8 cellular contexts compared by ENCODE assay signal in the genomic region with DNA sequence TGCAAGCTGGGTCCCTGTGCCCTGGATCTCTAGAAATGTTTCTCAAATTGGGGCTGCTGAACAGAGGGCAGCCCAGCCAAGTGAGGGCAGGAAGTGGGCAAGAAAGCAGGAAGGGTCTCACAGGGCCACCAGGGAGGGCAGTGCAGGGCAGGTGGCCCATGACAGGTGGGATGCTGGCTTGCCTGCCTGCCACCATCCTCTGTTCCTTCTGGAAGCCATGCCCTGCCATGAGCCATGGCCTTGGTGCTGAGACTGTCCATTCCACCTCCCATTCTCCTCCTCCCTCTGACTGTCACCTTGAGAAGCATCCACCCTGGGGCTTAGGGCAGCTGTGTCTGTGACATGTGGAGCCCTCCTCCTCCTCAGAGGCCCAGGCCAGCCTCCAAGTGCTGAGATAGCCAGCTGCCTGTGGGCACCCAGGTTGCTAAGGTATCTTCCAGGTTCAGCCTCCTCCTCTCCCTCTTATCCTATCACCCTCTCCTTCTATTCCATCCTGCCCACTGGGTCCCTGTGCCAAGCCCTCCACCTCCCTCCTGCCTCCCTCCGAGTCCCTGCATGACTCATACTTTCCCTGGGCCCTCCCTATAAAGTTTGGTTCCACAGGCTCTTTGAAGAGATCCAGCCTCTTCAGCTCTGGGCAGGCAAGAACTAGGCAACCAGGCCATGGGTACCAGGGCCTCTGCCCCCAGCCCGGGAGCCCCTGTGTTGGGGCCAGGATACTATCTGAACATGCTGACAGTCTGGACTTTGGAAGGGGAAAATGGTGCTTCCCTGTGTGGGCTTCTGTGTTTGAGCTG. TPM values are rescaled to one million over a fixed set of nuclear protein-coding genes. Genes with fewer than 3 reads are reported as not detected.
DNase-seq lines count a peak whose midpoint lies in the region; ATAC-seq and TF ChIP-seq lines count a peak whose summit lies in the region.

No MANE protein-coding gene starts in this region.

- peaks cover 30% of the 10 kb centered on the region for H3K36me3 Mint-ChIP-seq in activated naive CD4-positive, alpha-beta T cell treated with anti-CD3 and anti-CD28 coated beads for 36 hours (ENCODE audit: low read depth)
- H3K36me3 Mint-ChIP-seq in H9 (ENCODE audit: insufficient read depth in 1 of 3, low read depth in 3 of 3), result no peaks in the 10 kb centered on the region

- no peak overlapping the region for H2BK120ac ChIP-seq in H9 (ENCODE audit: low read depth, low read length, poor library complexity, severe bottlenecking)

- H3T11ph ChIP-seq in H9 (ENCODE audit: low read length), result no peak overlapping the region

- no peaks in the 10 kb centered on the region for H3K79me2 ChIP-seq in H9 (ENCODE audit: insufficient read depth, low read length)

- TF ChIP-seq CTCF in heart left ventricle (IDR thresholded peaks at IDR 0.05) (no peak), H9 (conservative IDR thresholded peaks at IDR 0.05) (no peak)

- H4K91ac ChIP-seq in H9 (ENCODE audit: insufficient read length, low read depth, low read length), result no peak overlapping the region

- H3K4me2 ChIP-seq in H9 (ENCODE audit: insufficient read depth, insufficient read length, low read length), result no peak overlapping the region

- no peak overlapping the region for H2AFZ ChIP-seq in H9 (ENCODE audit: low read length)

- intact Hi-C loops in activated naive CD4-positive, alpha-beta T cell treated with anti-CD3 and anti-CD28 coated beads for 36 hours (cut with micrococcal nuclease), result loop anchor here (2.0 to 5.0 kb wide), 2 partner anchors 41 to 560 kb away; no protein-coding TSS in a partner anchor
- intact Hi-C loops in heart left ventricle (cut with DNase I), result loop anchor here (2.0 to 10.0 kb wide), 7 partner anchors 23 to 113 kb away; no protein-coding TSS in a partner anchor

- H3K27me3 Mint-ChIP-seq in activated naive CD4-positive, alpha-beta T cell treated with anti-CD3 and anti-CD28 coated beads for 36 hours (ENCODE audit: low read depth), result no peaks in the 10 kb centered on the region
- peaks cover 39% of the 10 kb centered on the region for H3K27me3 Mint-ChIP-seq in H9 (ENCODE audit: low read depth)

- whole genome bisulfite sequencing in heart left ventricle, 4 donors, result 0 to 8% (median 4%) methylated on average over 2 of the region's 2 CpGs
- no CpG with 5 or more reads among the region's 2 CpGs for WGBS in H9 (ENCODE audit: extremely low coverage, insufficient read length, low lambda C conversion rate)

- no peak overlapping the region for H4K8ac ChIP-seq in H9 (replicated peaks; ENCODE audit: insufficient read length, low read depth, low read length)

- no peak overlapping the region for H3K9ac ChIP-seq in H9 (ENCODE audit: extremely low read depth, insufficient read length, low read length)

- H3K27me3 ChIP-seq in heart left ventricle, result no peaks in the 10 kb centered on the region
- peaks cover 5% of the 10 kb centered on the region; the same call in 1 of the 2 replicates for H3K27me3 ChIP-seq in H9 (ENCODE audit: insufficient read depth, low read length)

- H3K4me1 ChIP-seq in heart left ventricle (peaks cover 14 to 96% (median 72%) of the 10 kb centered on the region in 12 donors), H9 (ENCODE audit: insufficient read depth, low read length) (no peaks in the 10 kb centered on the region; the same call in 1 of the 2 replicates)

- H2BK12ac ChIP-seq in H9 (ENCODE audit: insufficient read length, low read depth, low read length), result no peak overlapping the region

- CTCF ChIA-PET in activated naive CD4-positive, alpha-beta T cell treated with anti-CD3 and anti-CD28 coated beads for 36 hours (lab: Charles Lee), result interaction anchor here (0.6 to 5.2 kb wide), 18 partner anchors 8 to 75 kb away, joined by 3 to 36 read pairs (median 11); no protein-coding TSS in a partner anchor

- H3K27ac ChIP-seq in heart left ventricle, result peak overlapping the region; percentile 82 to 98 (median 97)
- no peak overlapping the region for H3K27ac ChIP-seq in H9 (ENCODE audit: insufficient read length, low read depth, low read length)

- H3K9me3 Mint-ChIP-seq in activated naive CD4-positive, alpha-beta T cell treated with anti-CD3 and anti-CD28 coated beads for 36 hours, result no peaks in the 10 kb centered on the region
- H3K9me3 Mint-ChIP-seq in H9, result no peaks in the 10 kb centered on the region; a peak in 1 of 5 replicates

- H3K18ac ChIP-seq in H9 (ENCODE audit: insufficient read length, low read depth, low read length), result no peak overlapping the region

- no peak overlapping the region for H3K23ac ChIP-seq in H9 (ENCODE audit: insufficient read length, low read depth, low read length)

- peak in 1 of 2 donors; percentile 71 for TF ChIP-seq POLR2A in heart left ventricle (IDR thresholded peaks at IDR 0.05)

- no peaks in the 10 kb centered on the region for H4K20me1 ChIP-seq in H9 (ENCODE audit: control insufficient read depth, insufficient read depth, insufficient read length)

- H3K36me3 ChIP-seq in heart left ventricle, result peaks cover 0 to 15% (median 0%) of the 10 kb centered on the region in 9 donors

- H3K4me3 ChIP-seq in heart left ventricle, result peak overlapping the region; percentile 70 to 96 (median 85)

- no peaks in the 10 kb centered on the region for H3K9me3 ChIP-seq in heart left ventricle
- H3K9me3 ChIP-seq in H9 (ENCODE audit: control insufficient read depth, low read depth, low read length), result no peaks in the 10 kb centered on the region

- no peak overlapping the region for H3K56ac ChIP-seq in H9 (ENCODE audit: insufficient read length, low read depth, low read length)

- H3K4me3 Mint-ChIP-seq in activated naive CD4-positive, alpha-beta T cell treated with anti-CD3 and anti-CD28 coated beads for 36 hours, result peak overlapping the region; percentile 88
- no peak overlapping the region; a peak in 1 of 5 replicates for H3K4me3 Mint-ChIP-seq in H9

- H2BK15ac ChIP-seq in H9 (ENCODE audit: low read depth, low read length), result no peak overlapping the region

- no peaks in the 10 kb centered on the region for H3K23me2 ChIP-seq in H9 (ENCODE audit: insufficient read length, low read depth, low read length, poor library complexity, severe bottlenecking)

- peak; percentile 70 for DNase-seq in stimulated activated CD4-positive, alpha-beta T cell treated with anti-CD3 and anti-CD28 coated beads, Interleukin-15, amount 100 ng/mL, for 24 hours
- no peak for DNase-seq in stimulated activated CD4-positive, alpha-beta T cell treated with anti-CD3 and anti-CD28 coated beads, Interleukin-2, amount 100 ng/mL, for 48 hours
- DNase-seq in activated naive CD4-positive, alpha-beta T cell treated with anti-CD3 and anti-CD28 coated beads for 36 hours, result peak; percentile 76
- DNase-seq in heart left ventricle (peak; percentile 82 to 92 (median 84)), H9 (no peak), globus pallidus (ENCODE audit: low spot score) (no peak)
- peak; percentile 57 for DNase-seq in stimulated activated CD4-positive, alpha-beta T cell treated with anti-CD3 and anti-CD28 coated beads, Interleukin-1b, Interleukin-23, amount 100 ng/mL, for 48 hours

- no peak overlapping the region for H4K5ac ChIP-seq in H9 (ENCODE audit: insufficient read length, low read depth, low read length)

- no peak overlapping the region for H2AK5ac ChIP-seq in H9 (ENCODE audit: insufficient read length, low read length)

- no peak overlapping the region for H2BK5ac ChIP-seq in H9 (ENCODE audit: insufficient read length, low read length)

- H3K14ac ChIP-seq in H9 (ENCODE audit: insufficient read depth, low read length), result no peak overlapping the region

- ATAC-seq in heart left ventricle, result peak; percentile 50 to 78 (median 73)
- ATAC-seq in GM21423 (IDR thresholded peaks at IDR 0.05; ENCODE audit: unreplicated experiment), result no peak

- H2BK20ac ChIP-seq in H9 (ENCODE audit: low read depth, low read length, poor library complexity, severe bottlenecking), result no peak overlapping the region

- no peak overlapping the region for H3K4ac ChIP-seq in H9 (ENCODE audit: low read depth, low read length)

- H3K79me1 ChIP-seq in H9 (ENCODE audit: insufficient read depth, low read depth, low read length, poor library complexity, severe bottlenecking), result no peaks in the 10 kb centered on the region

- H3K27ac Mint-ChIP-seq in activated naive CD4-positive, alpha-beta T cell treated with anti-CD3 and anti-CD28 coated beads for 36 hours, result peak overlapping the region; percentile 98
- peak overlapping the region in 1 of 3 experiments; percentile 79; a peak in 1 of 7 replicates for H3K27ac Mint-ChIP-seq in H9

- H3K4me1 Mint-ChIP-seq in activated naive CD4-positive, alpha-beta T cell treated with anti-CD3 and anti-CD28 coated beads for 36 hours (ENCODE audit: low read depth), result peaks cover 73% of the 10 kb centered on the region
- peaks cover 3 to 6% of the 10 kb centered on the region in 2 experiments; a peak in 3 of 4 replicates for H3K4me1 Mint-ChIP-seq in H9

RNA-seq across cellular contexts. Expression of a gene that starts 1.3 kb away (rescaled TPM):
- 10 to 100 TPM; 52.0 to 55.5 TPM for total RNA-seq in activated naive CD4-positive, alpha-beta T cell treated with anti-CD3 and anti-CD28 coated beads for 36 hours
- total RNA-seq in heart left ventricle, result 100 to 1,000 TPM in 1 of 9 donors, 10 to 100 TPM in 8; 32.6 to 103 (median 83.2) TPM
- polyA plus RNA-seq in heart left ventricle, result 100 to 1,000 TPM in 1 of 2 donors, 10 to 100 TPM in 1; 56.7 to 181 TPM
- total RNA-seq in H9 (2021), result 0.11 and 0.31 TPM in 2 replicates

RNA-seq across cellular contexts. Expression of a gene that starts 52.4 kb away (rescaled TPM):
- total RNA-seq in activated naive CD4-positive, alpha-beta T cell treated with anti-CD3 and anti-CD28 coated beads for 36 hours, result under 1 TPM; 0.32 to 0.36 TPM
- total RNA-seq in heart left ventricle (under 1 TPM in 3 of 9 donors, not detected in 6; 0.05 to 0.57 (median 0.13) TPM), H9 (2021) (0.24 and 0.26 TPM in 2 replicates)
- under 1 TPM; 0.03 to 0.08 TPM for polyA plus RNA-seq in heart left ventricle

Comparison
In these comparisons a context has a peak if more than half of its experiments do, and no peak if none do; other contexts are left out.
1. DNase-seq: peak in stimulated activated CD4-positive, alpha-beta T cell treated with anti-CD3 and anti-CD28 coated beads, Interleukin-15, amount 100 ng/mL, for 24 hours (single experiment), activated naive CD4-positive, alpha-beta T cell treated with anti-CD3 and anti-CD28 coated beads for 36 hours (single experiment), heart left ventricle (5 of 5) and stimulated activated CD4-positive, alpha-beta T cell treated with anti-CD3 and anti-CD28 coated beads, Interleukin-1b, Interleukin-23, amount 100 ng/mL, for 48 hours (single experiment); none in stimulated activated CD4-positive, alpha-beta T cell treated with anti-CD3 and anti-CD28 coated beads, Interleukin-2, amount 100 ng/mL, for 48 hours (0 of 2), H9 (single experiment) and globus pallidus (single experiment).
2. RNA of a gene that starts 1.3 kb away (total RNA-seq): 32.6 to 103 TPM in heart left ventricle and 52.0 to 55.5 TPM in activated naive CD4-positive, alpha-beta T cell treated with anti-CD3 and anti-CD28 coated beads for 36 hours; 0.11 to 0.31 TPM in H9; every median in the first group is over 10 times any median in the second.